1 cellular context compared by ENCODE assay signal in genomic region chr22:40055143-40055926, GRCh38.
TF ChIP-seq lines count a peak whose summit lies in the region.

No MANE protein-coding gene starts in this region.

TF ChIP-seq in K562, 482 proteins besides CTCF, POLR2A, EP300 and RAD21 (continued from another document):
- TF ChIP-seq AFF1 (IDR thresholded peaks at IDR 0.05; ENCODE audit: low read depth in 1 of 2, partially characterized antibody in 2 of 2) (peak in 1 of 2 experiments; percentile 63), TAF7 (tag; IDR thresholded peaks at IDR 0.05) (no peak), CCNT2 (IDR thresholded peaks at IDR 0.05; ENCODE audit: borderline replicate concordance, extremely low read depth, insufficient read length, low read depth, low read length) (peak; percentile 40), MTA1 (IDR thresholded peaks at IDR 0.05; ENCODE audit: borderline replicate concordance) (peak; percentile 83; the same call in 1 of the 2 replicates), NCOA1 (IDR thresholded peaks at IDR 0.05; ENCODE audit: low read depth) (peak; percentile 80), TBL1XR1 (IDR thresholded peaks at IDR 0.05; ENCODE audit: low read length in 2 of 2) (peak in 1 of 2 experiments; percentile 65; a peak in 2 of 4 replicates), FOXA3 (CRISPR knock-in tag; conservative IDR thresholded peaks at IDR 0.05 in 1 of 2, IDR thresholded peaks at IDR 0.05 in 1 of 2) (no peak), CTBP1 (IDR thresholded peaks at IDR 0.05; ENCODE audit: borderline replicate concordance) (peak; percentile 93), ESRRA (IDR thresholded peaks at IDR 0.05; ENCODE audit: borderline replicate concordance, low read depth) (peak; percentile 71; the same call in 1 of the 2 replicates), MAZ (CRISPR knock-in tag; conservative IDR thresholded peaks at IDR 0.05 in 1 of 2, IDR thresholded peaks at IDR 0.05 in 1 of 2) (0 out of 4 replicates have a peak, but pooled peaks of 1 of the 2 experiments have one; percentile 16), EHMT2 (IDR thresholded peaks at IDR 0.05) (0 out of 2 replicates have a peak, but pooled peaks have one; percentile 28), BHLHE40 (IDR thresholded peaks at IDR 0.05; ENCODE audit: low read length) (peak; percentile 64), MTA2 (IDR thresholded peaks at IDR 0.05; ENCODE audit: low read depth) (peak; percentile 24; the same call in 1 of the 2 replicates), GATAD2A (IDR thresholded peaks at IDR 0.05) (peak; percentile 63; the same call in 1 of the 2 replicates), SMARCC2 (IDR thresholded peaks at IDR 0.05; ENCODE audit: low read depth) (peak; percentile 70; the same call in 1 of the 2 replicates), SOX6 (IDR thresholded peaks at IDR 0.05) (peak; percentile 82; the same call in 1 of the 2 replicates), FOSL1 (tag; conservative IDR thresholded peaks at IDR 0.05) (peak; percentile 92), HMBOX1 (IDR thresholded peaks at IDR 0.05) (peak; percentile 97), SMARCA4 (IDR thresholded peaks at IDR 0.05) (peak; percentile 92), PHB (CRISPR knock-in tag; IDR thresholded peaks at IDR 0.05) (no peak), SNIP1 (IDR thresholded peaks at IDR 0.05; ENCODE audit: low read depth) (no peak), ELF2 (CRISPR knock-in tag; IDR thresholded peaks at IDR 0.05) (no peak), TRIM24 (IDR thresholded peaks at IDR 0.05) (peak in 1 of 2 experiments; percentile 30; a peak in 1 of 4 replicates), ZEB2 (IDR thresholded peaks at IDR 0.05) (peak; percentile 98), CXXC5 (CRISPR knock-in tag; IDR thresholded peaks at IDR 0.05) (peak; percentile 49), ZZZ3 (IDR thresholded peaks at IDR 0.05) (no peak), MYC (IDR thresholded peaks at IDR 0.05; ENCODE audit: low read depth, low read length) (no peak), MYC (CRISPR knock-in tag; IDR thresholded peaks at IDR 0.05; ENCODE audit: borderline replicate concordance, low read depth) (no peak)
- TF ChIP-seq, protein P1, sequence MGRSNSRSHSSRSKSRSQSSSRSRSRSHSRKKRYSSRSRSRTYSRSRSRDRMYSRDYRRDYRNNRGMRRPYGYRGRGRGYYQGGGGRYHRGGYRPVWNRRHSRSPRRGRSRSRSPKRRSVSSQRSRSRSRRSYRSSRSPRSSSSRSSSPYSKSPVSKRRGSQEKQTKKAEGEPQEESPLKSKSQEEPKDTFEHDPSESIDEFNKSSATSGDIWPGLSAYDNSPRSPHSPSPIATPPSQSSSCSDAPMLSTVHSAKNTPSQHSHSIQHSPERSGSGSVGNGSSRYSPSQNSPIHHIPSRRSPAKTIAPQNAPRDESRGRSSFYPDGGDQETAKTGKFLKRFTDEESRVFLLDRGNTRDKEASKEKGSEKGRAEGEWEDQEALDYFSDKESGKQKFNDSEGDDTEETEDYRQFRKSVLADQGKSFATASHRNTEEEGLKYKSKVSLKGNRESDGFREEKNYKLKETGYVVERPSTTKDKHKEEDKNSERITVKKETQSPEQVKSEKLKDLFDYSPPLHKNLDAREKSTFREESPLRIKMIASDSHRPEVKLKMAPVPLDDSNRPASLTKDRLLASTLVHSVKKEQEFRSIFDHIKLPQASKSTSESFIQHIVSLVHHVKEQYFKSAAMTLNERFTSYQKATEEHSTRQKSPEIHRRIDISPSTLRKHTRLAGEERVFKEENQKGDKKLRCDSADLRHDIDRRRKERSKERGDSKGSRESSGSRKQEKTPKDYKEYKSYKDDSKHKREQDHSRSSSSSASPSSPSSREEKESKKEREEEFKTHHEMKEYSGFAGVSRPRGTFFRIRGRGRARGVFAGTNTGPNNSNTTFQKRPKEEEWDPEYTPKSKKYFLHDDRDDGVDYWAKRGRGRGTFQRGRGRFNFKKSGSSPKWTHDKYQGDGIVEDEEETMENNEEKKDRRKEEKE (IDR thresholded peaks at IDR 0.05; ENCODE audit: borderline replicate concordance in 1 of 2, control insufficient read depth in 1 of 2, low read depth in 2 of 2, low read length in 1 of 2) = no peak
- TF ChIP-seq, protein P2, sequence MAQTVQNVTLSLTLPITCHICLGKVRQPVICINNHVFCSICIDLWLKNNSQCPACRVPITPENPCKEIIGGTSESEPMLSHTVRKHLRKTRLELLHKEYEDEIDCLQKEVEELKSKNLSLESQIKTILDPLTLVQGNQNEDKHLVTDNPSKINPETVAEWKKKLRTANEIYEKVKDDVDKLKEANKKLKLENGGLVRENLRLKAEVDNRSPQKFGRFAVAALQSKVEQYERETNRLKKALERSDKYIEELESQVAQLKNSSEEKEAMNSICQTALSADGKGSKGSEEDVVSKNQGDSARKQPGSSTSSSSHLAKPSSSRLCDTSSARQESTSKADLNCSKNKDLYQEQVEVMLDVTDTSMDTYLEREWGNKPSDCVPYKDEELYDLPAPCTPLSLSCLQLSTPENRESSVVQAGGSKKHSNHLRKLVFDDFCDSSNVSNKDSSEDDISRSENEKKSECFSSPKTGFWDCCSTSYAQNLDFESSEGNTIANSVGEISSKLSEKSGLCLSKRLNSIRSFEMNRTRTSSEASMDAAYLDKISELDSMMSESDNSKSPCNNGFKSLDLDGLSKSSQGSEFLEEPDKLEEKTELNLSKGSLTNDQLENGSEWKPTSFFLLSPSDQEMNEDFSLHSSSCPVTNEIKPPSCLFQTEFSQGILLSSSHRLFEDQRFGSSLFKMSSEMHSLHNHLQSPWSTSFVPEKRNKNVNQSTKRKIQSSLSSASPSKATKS (CRISPR knock-in tag; IDR thresholded peaks at IDR 0.05) = no peak
